In genomic region chr19:49084206-49085019, GRCh38 we compare ENCODE assay signal across 8 cellular contexts. TPM values are rescaled to one million over a fixed set of nuclear protein-coding genes. Genes with fewer than 3 reads are reported as not detected.
DNase-seq lines count a peak whose midpoint lies in the region; ATAC-seq and TF ChIP-seq lines count a peak whose summit lies in the region.

No MANE protein-coding gene starts in this region.

- 80 to 84% methylated on average over 26 of the region's 26 CpGs for WGBS in ectodermal cell, 2 experiments

- peaks cover 41% of the 10 kb centered on the region for H4K20me1 ChIP-seq in neural progenitor cell (ENCODE audit: low read depth)

- peaks cover 0 to 2% (median 0%) of the 10 kb centered on the region in 8 donors for H3K9me3 Mint-ChIP-seq in CD4-positive, alpha-beta memory T cell
- no peaks in the 10 kb centered on the region for H3K9me3 Mint-ChIP-seq in neural progenitor cell

- H3K79me2 ChIP-seq in neural progenitor cell (ENCODE audit: low read depth), result peaks cover 41% of the 10 kb centered on the region

- H3K36me3 Mint-ChIP-seq in CD4-positive, alpha-beta memory T cell, result peaks cover 13 to 31% of the 10 kb centered on the region in 2 donors
- H3K36me3 Mint-ChIP-seq in neural progenitor cell, result peaks cover 15% of the 10 kb centered on the region

- no peaks in the 10 kb centered on the region for H3K9me3 ChIP-seq in CD4-positive, alpha-beta memory T cell (ENCODE audit: control insufficient read depth in 1 of 2, low read length in 2 of 2)
- no peaks in the 10 kb centered on the region for H3K9me3 ChIP-seq in ectodermal cell (ENCODE audit: control insufficient read depth, low read length)
- no peaks in the 10 kb centered on the region for H3K9me3 ChIP-seq in neural progenitor cell (ENCODE audit: low read depth)

- peak overlapping the region; percentile 76 to 98 (median 93) for H3K27ac Mint-ChIP-seq in CD4-positive, alpha-beta memory T cell
- peak overlapping the region; percentile 99 for H3K27ac Mint-ChIP-seq in neural progenitor cell

- no peak for ATAC-seq in HG02840 (IDR thresholded peaks at IDR 0.05; ENCODE audit: low FRiP score, unreplicated experiment)

- intact Hi-C loops in CD4-positive, alpha-beta memory T cell (cut with micrococcal nuclease), result loop anchor here (1.0 to 5.0 kb wide), 4 partner anchors 30 to 465 kb away; partner anchors contain the start of genes GYS1, LIN7B, RPL18 and RUVBL2

- POLR2A ChIA-PET in CD4-positive, alpha-beta memory T cell (lab: Charles Lee; ENCODE audit: partially characterized antibody), result no interaction called here

- H3K27me3 Mint-ChIP-seq in CD4-positive, alpha-beta memory T cell, result peaks cover 0 to 3% of the 10 kb centered on the region in 2 donors
- H3K27me3 Mint-ChIP-seq in neural progenitor cell (ENCODE audit: insufficient read depth, low read depth), result peaks cover 3% of the 10 kb centered on the region

- peaks cover 32% of the 10 kb centered on the region for H3K4me1 ChIP-seq in CD4-positive, alpha-beta memory T cell (ENCODE audit: insufficient read depth, low read length)
- peaks cover 4% of the 10 kb centered on the region for H3K4me1 ChIP-seq in ectodermal cell (ENCODE audit: control insufficient read depth, insufficient read depth, low read length)
- peaks cover 18% of the 10 kb centered on the region for H3K4me1 ChIP-seq in neural progenitor cell

- no peak for TF ChIP-seq CTCF in neural progenitor cell (IDR thresholded peaks at IDR 0.05)

- no peak for DNase-seq in CD4-positive, alpha-beta memory T cell
- DNase-seq in NCI-H69 (lab: John Stamatoyannopoulos, UW) (peak; percentile 53), neural progenitor cell (ENCODE audit: low spot score) (no peak), MV-4-11 (lab: John Stamatoyannopoulos, UW) (no peak), KG1 (lab: John Stamatoyannopoulos, UW) (no peak), GM19238 (ENCODE audit: insufficient read length, low spot score) (no peak)

- peak overlapping the region; percentile 82 to 96 (median 94) for H3K4me3 Mint-ChIP-seq in CD4-positive, alpha-beta memory T cell
- peak overlapping the region; percentile 97 for H3K4me3 Mint-ChIP-seq in neural progenitor cell

- no peak overlapping the region for H3K9ac ChIP-seq in neural progenitor cell

- CTCF ChIA-PET in CD4-positive, alpha-beta memory T cell (lab: Charles Lee; ENCODE audit: partially characterized antibody), result interaction anchor here (1.2 kb wide), 1 partner anchor 62 kb away, joined by 4 read pairs; no protein-coding TSS in a partner anchor

- H3K27me3 ChIP-seq in CD4-positive, alpha-beta memory T cell (ENCODE audit: insufficient read depth, low read length), result no peaks in the 10 kb centered on the region
- H3K27me3 ChIP-seq in ectodermal cell (ENCODE audit: control insufficient read depth, insufficient read depth, low read length, poor library complexity, severe bottlenecking) (peaks cover 10% of the 10 kb centered on the region), neural progenitor cell (peaks cover 20% of the 10 kb centered on the region)

- H3K4me3 ChIP-seq in CD4-positive, alpha-beta memory T cell (ENCODE audit: low read length in 2 of 2), result peak overlapping the region in 1 of 2 donors; percentile 95
- peak overlapping the region; percentile 62 for H3K4me3 ChIP-seq in ectodermal cell (ENCODE audit: insufficient read depth, low read depth, low read length)
- H3K4me3 ChIP-seq in neural progenitor cell, result peak overlapping the region; percentile 89

- peak overlapping the region; percentile 94 for H2AFZ ChIP-seq in neural progenitor cell (replicated peaks)

- peak overlapping the region; percentile 72 for H3K4me2 ChIP-seq in neural progenitor cell

- peaks cover 20 to 42% (median 29%) of the 10 kb centered on the region in 4 donors for H3K4me1 Mint-ChIP-seq in CD4-positive, alpha-beta memory T cell
- H3K4me1 Mint-ChIP-seq in neural progenitor cell, result peaks cover 20% of the 10 kb centered on the region

- peaks cover 10% of the 10 kb centered on the region for H3F3A ChIP-seq in neural progenitor cell (ENCODE audit: low read depth)

- H3K36me3 ChIP-seq in CD4-positive, alpha-beta memory T cell (ENCODE audit: insufficient read depth, low read length), result no peaks in the 10 kb centered on the region
- H3K36me3 ChIP-seq in ectodermal cell (ENCODE audit: control insufficient read depth, insufficient read depth, low read length) (peaks cover 22% of the 10 kb centered on the region), neural progenitor cell (no peaks in the 10 kb centered on the region)

- H3K27ac ChIP-seq in CD4-positive, alpha-beta memory T cell (ENCODE audit: low read depth, low read length), result peak overlapping the region; percentile 81
- H3K27ac ChIP-seq in ectodermal cell (ENCODE audit: insufficient read depth, low read depth, low read length, poor library complexity, severe bottlenecking) (no peak overlapping the region), neural progenitor cell (no peak overlapping the region)

RNA-seq across cellular contexts. Expression of gene SNRNP70, which starts 0.8 kb away (rescaled TPM):
- total RNA-seq in CD4-positive, alpha-beta memory T cell, result 100 to 1,000 TPM; 675 to 689 TPM
- 10 to 100 TPM; 31.5 to 55.2 TPM for polyA plus RNA-seq in CD4-positive, alpha-beta memory T cell
- 343 TPM for polyA plus RNA-seq in ectodermal cell (2013, experiment 1 of 4)
- 315 TPM for polyA plus RNA-seq in ectodermal cell (2013, experiment 2 of 4)
- 279 TPM for polyA plus RNA-seq in ectodermal cell (2013, experiment 3 of 4)
- polyA plus RNA-seq in ectodermal cell (2013, experiment 4 of 4), result 290 TPM
- total RNA-seq in neural progenitor cell (ENCODE audit: low replicate concordance), result 162 and 365 TPM in 2 replicates

RNA-seq across cellular contexts. Expression of gene KCNA7, which starts 11.9 kb away (rescaled TPM):
- not detected for total RNA-seq in CD4-positive, alpha-beta memory T cell
- not detected for polyA plus RNA-seq in CD4-positive, alpha-beta memory T cell
- not detected for polyA plus RNA-seq in ectodermal cell (2013, experiment 1 of 4)
- polyA plus RNA-seq in ectodermal cell (2013, experiment 2 of 4), result 0.04 TPM
- 0.11 TPM for polyA plus RNA-seq in ectodermal cell (2013, experiment 3 of 4)
- polyA plus RNA-seq in ectodermal cell (2013, experiment 4 of 4), result not detected
- 0.11 TPM in 1 of 2 replicates, not detected in the other for total RNA-seq in neural progenitor cell (ENCODE audit: low replicate concordance)

RNA-seq across cellular contexts. Expression of gene NTF4, which starts 19.8 kb away (rescaled TPM):
- not detected for total RNA-seq in CD4-positive, alpha-beta memory T cell
- not detected for polyA plus RNA-seq in CD4-positive, alpha-beta memory T cell
- polyA plus RNA-seq in ectodermal cell (2013, experiment 1 of 4), result 2.9 TPM
- polyA plus RNA-seq in ectodermal cell (2013, experiment 2 of 4), result 2.9 TPM
- polyA plus RNA-seq in ectodermal cell (2013, experiment 3 of 4), result 1.8 TPM
- polyA plus RNA-seq in ectodermal cell (2013, experiment 4 of 4), result 1.9 TPM
- 0.46 and 3.8 TPM in 2 replicates for total RNA-seq in neural progenitor cell (ENCODE audit: low replicate concordance)

RNA-seq across cellular contexts. Expression of gene CGB7, which starts 26.9 kb away (rescaled TPM):
- not detected for total RNA-seq in CD4-positive, alpha-beta memory T cell
- polyA plus RNA-seq in CD4-positive, alpha-beta memory T cell, result not detected
- 1.6 TPM for polyA plus RNA-seq in ectodermal cell (2013, experiment 1 of 4)
- polyA plus RNA-seq in ectodermal cell (2013, experiment 2 of 4), result 1.8 TPM
- polyA plus RNA-seq in ectodermal cell (2013, experiment 3 of 4), result 1.9 TPM
- polyA plus RNA-seq in ectodermal cell (2013, experiment 4 of 4), result 2.6 TPM
- total RNA-seq in neural progenitor cell (ENCODE audit: low replicate concordance), result 0.31 TPM in 1 of 2 replicates, not detected in the other

RNA-seq across cellular contexts. Expression of gene LIN7B, which starts 29.8 kb away (rescaled TPM):
- total RNA-seq in CD4-positive, alpha-beta memory T cell, result 10 to 100 TPM; 17.7 to 18.6 TPM
- 1 to 10 TPM; 4.4 to 5.3 TPM for polyA plus RNA-seq in CD4-positive, alpha-beta memory T cell
- polyA plus RNA-seq in ectodermal cell (2013, experiment 1 of 4), result 3.9 TPM
- 2.9 TPM for polyA plus RNA-seq in ectodermal cell (2013, experiment 2 of 4)
- polyA plus RNA-seq in ectodermal cell (2013, experiment 3 of 4), result 4.8 TPM
- 5.2 TPM for polyA plus RNA-seq in ectodermal cell (2013, experiment 4 of 4)
- total RNA-seq in neural progenitor cell (ENCODE audit: low replicate concordance), result 9.2 and 9.7 TPM in 2 replicates
